Comparison of ENCODE assay signal across 16 cellular contexts in genomic region chr11:129732926-129733325, GRCh38.
"Had no signal": no experiment of that assay in that cellular context is flagged by ENCODE, and none has a peak within 500 bp of the region (broad histone marks: within the 10 kb centered on the region; RNA-seq: fewer than 3 reads in every experiment).

No MANE protein-coding gene starts in this region.

- DNase-seq: activated CD4-positive, alpha-beta T cell treated with anti-CD3 and anti-CD28 coated beads, Interleukin-2, amount 50 U/mL, for 4 hours; activated naive CD4-positive, alpha-beta T cell; activated naive CD8-positive, alpha-beta T cell treated with anti-CD3 and anti-CD28 coated beads, Interleukin-2, amount 10 ng/mL, durations not matched to agents 7 days and 5 days; activated T-cell treated with anti-CD3 and anti-CD28 coated beads for 4 hours; brain microvascular endothelial cell; effector CD8-positive, alpha-beta T cell; heart right ventricle; left colon; naive B cell; pancreas; stimulated activated CD4-positive, alpha-beta T cell treated with anti-CD3 and anti-CD28 coated beads, Interleukin-12 subunit alpha, Interleukin-12 subunit beta, amount 100 ng/mL, for 4 hours; stimulated activated CD4-positive, alpha-beta T cell treated with anti-CD3 and anti-CD28 coated beads, Interleukin-2, amount 100 ng/mL, for 24 hours; T-helper 9 cell; uterus had no signal

- H3K9me3 Mint-ChIP-seq: activated naive CD8-positive, alpha-beta T cell treated with anti-CD3 and anti-CD28 coated beads, Interleukin-2, amount 10 ng/mL, durations not matched to agents 7 days and 5 days had no signal

- H3K36me3 Mint-ChIP-seq: activated naive CD8-positive, alpha-beta T cell treated with anti-CD3 and anti-CD28 coated beads, Interleukin-2, amount 10 ng/mL, durations not matched to agents 7 days and 5 days; naive B cell had no signal

- ATAC-seq: activated CD4-positive, CD25-positive, alpha-beta regulatory T cell treated with anti-CD3 and anti-CD28 coated beads, Interleukin-2, amount 50 U/mL, for 24 hours; gastroesophageal sphincter; heart right ventricle; left colon; pancreas had no signal

- H3K27ac Mint-ChIP-seq: activated naive CD8-positive, alpha-beta T cell treated with anti-CD3 and anti-CD28 coated beads, Interleukin-2, amount 10 ng/mL, durations not matched to agents 7 days and 5 days had no signal

- H3K4me1 Mint-ChIP-seq: activated naive CD8-positive, alpha-beta T cell treated with anti-CD3 and anti-CD28 coated beads, Interleukin-2, amount 10 ng/mL, durations not matched to agents 7 days and 5 days; naive B cell had no signal

- H3K9me3 ChIP-seq: gastroesophageal sphincter, heart right ventricle, pancreas, uterus had no signal

- H3K27ac ChIP-seq: brain microvascular endothelial cell, gastroesophageal sphincter, heart right ventricle, pancreas, uterus had no signal

- H3K4me3 Mint-ChIP-seq: activated naive CD8-positive, alpha-beta T cell treated with anti-CD3 and anti-CD28 coated beads, Interleukin-2, amount 10 ng/mL, durations not matched to agents 7 days and 5 days; naive B cell had no signal

- H3K4me3 ChIP-seq: gastroesophageal sphincter, heart right ventricle, pancreas, uterus had no signal

- H3K36me3 ChIP-seq: brain microvascular endothelial cell, gastroesophageal sphincter, heart right ventricle, pancreas, uterus had no signal

- H3K4me1 ChIP-seq: gastroesophageal sphincter, heart right ventricle, pancreas, uterus had no signal

- H3K27me3 ChIP-seq: brain microvascular endothelial cell, pancreas, uterus had no signal
